Comparison of ENCODE assay signal across 15 cellular contexts in genomic region chr4:83753260-83753659, GRCh38.
A peak's percentile ranks its signal among the peaks of the same experiment; 100 is the strongest.
DNase-seq lines count a peak whose midpoint lies in the region; ATAC-seq, FAIRE-seq and TF ChIP-seq lines count a peak whose summit lies in the region.
"Had no signal": no experiment of that assay in that cellular context is flagged by ENCODE, and none has a peak within 500 bp of the region (broad histone marks: within the 10 kb centered on the region; RNA-seq: fewer than 3 reads in every experiment).

No MANE protein-coding gene starts in this region.

- no peak overlapping the region for H3K4ac ChIP-seq in H1 (replicated peaks; ENCODE audit: insufficient read length, low read depth, low read length)

- H2BK20ac ChIP-seq in H1 (ENCODE audit: low read length) = no peak overlapping the region

- H4K8ac ChIP-seq in H1 (ENCODE audit: extremely low read depth, insufficient read depth, low read length) = no peak overlapping the region

- H3K23ac ChIP-seq in H1 (ENCODE audit: insufficient read length) = no peak overlapping the region

- H3K79me2 ChIP-seq in H1 (ENCODE audit: control insufficient read depth in 1 of 2, insufficient read depth in 2 of 2, low read length in 2 of 2) = no peaks in the 10 kb centered on the region

- TF ChIP-seq RAD21 in H1 (IDR thresholded peaks at IDR 0.05 in 1 of 2, conservative IDR thresholded peaks at IDR 0.05 in 1 of 2; ENCODE audit: low read depth in 2 of 2, low read length in 2 of 2) = peak in 1 of 2 experiments; percentile 45; a peak in 3 of 4 replicates

- H3K27me3 Mint-ChIP-seq in HFFc6 (ENCODE audit: insufficient read depth) (peaks cover 8% of the 10 kb centered on the region), neural crest cell (ENCODE audit: low read depth) (no peaks in the 10 kb centered on the region)
- H3K27me3 Mint-ChIP-seq in CD4-positive, alpha-beta T cell = peaks cover 15% of the 10 kb centered on the region

- H3K23me2 ChIP-seq in H1 (ENCODE audit: low read depth, low read length) = no peaks in the 10 kb centered on the region

- no peak for DNase-seq in BE2C
- DNase-seq in HFFc6 = no peak
- DNase-seq in H1 (ENCODE audit: low read depth in 1 of 2, low spot score in 2 of 2) = no peak
- DNase-seq in neural crest cell (ENCODE audit: low read depth, low spot score) = no peak
- DNase-seq in DMS153 (lab: John Stamatoyannopoulos, UW) = no peak
- no peak for DNase-seq in CD4-positive, alpha-beta T cell
- DNase-seq in tibial artery = no peak
- no peak for DNase-seq in HCEC 1CT
- DNase-seq: NCI-H1417, NCI-H1930, NCI-H2171 treated with DMSO at 0.1 percent for 48 hours, NCI-H510A treated with DMSO at 0.1 percent for 48 hours, Peyer's patch, Right ventricle myocardium superior had no signal

- H3K27ac Mint-ChIP-seq in HFFc6 = no peak overlapping the region
- no peak overlapping the region for H3K27ac Mint-ChIP-seq in neural crest cell (ENCODE audit: unreplicated experiment)
- H3K27ac Mint-ChIP-seq in CD4-positive, alpha-beta T cell = no peak overlapping the region

- H3K4me1 Mint-ChIP-seq in HFFc6 (ENCODE audit: low read depth) (no peaks in the 10 kb centered on the region), neural crest cell (peaks cover 9% of the 10 kb centered on the region)
- H3K4me1 Mint-ChIP-seq in CD4-positive, alpha-beta T cell (ENCODE audit: low read depth) = no peaks in the 10 kb centered on the region

- H2AFZ ChIP-seq in H1 (ENCODE audit: low read length) = 0 out of 2 replicates have a peak overlapping the region, but pooled peaks have one; percentile 81

- no peaks in the 10 kb centered on the region for H3K36me3 ChIP-seq in BE2C
- H3K36me3 ChIP-seq in H1 (ENCODE audit: control insufficient read depth in 2 of 4, insufficient read depth in 4 of 4, low read length in 3 of 4) = no peaks in the 10 kb centered on the region
- no peaks in the 10 kb centered on the region for H3K36me3 ChIP-seq in tibial artery
- H3K36me3 ChIP-seq: BLaER1 treated with 17β-estradiol and CSF1 and Interleukin-3, amounts not matched to agents 10 nM and 100 nM; Peyer's patch had no signal

- no peak for TF ChIP-seq POLR2A in H1 (IDR thresholded peaks at IDR 0.05; ENCODE audit: control extremely low read depth in 1 of 2, low read depth in 2 of 2, low read length in 2 of 2)

- TF ChIP-seq EP300 in H1 (IDR thresholded peaks at IDR 0.05; ENCODE audit: borderline replicate concordance in 1 of 2, low read depth in 2 of 2, low read length in 2 of 2) = no peak

- no peak overlapping the region for H4K5ac ChIP-seq in H1 (ENCODE audit: insufficient read length, low read depth, low read length)

- H3K56ac ChIP-seq in H1 (replicated peaks; ENCODE audit: insufficient read length, low read depth, low read length) = no peak overlapping the region

- intact Hi-C loops in CD4-positive, alpha-beta T cell (cut with DNase I, micrococcal nuclease) = no loop called here
- intact Hi-C loops in tibial artery (cut with DNase I; ENCODE audit: low total_unique reads) = no loop called here

- CTCF ChIA-PET in H1 (lab: Charles Lee; ENCODE audit: partially characterized antibody) = interaction anchor here (0.6 to 1.8 kb wide), 13 partner anchors 10 to 515 kb away, joined by 3 to 6 read pairs (median 4); no protein-coding TSS in a partner anchor
- CTCF ChIA-PET in CD4-positive, alpha-beta T cell (lab: Charles Lee) = no interaction called here

- H2AK5ac ChIP-seq in H1 (ENCODE audit: low read depth, low read length) = no peak overlapping the region

- peak; percentile 20; the same call in 1 of the 2 replicates for TF ChIP-seq CTCF in BE2C (IDR thresholded peaks at IDR 0.05; ENCODE audit: low read depth, low read length)
- peak; percentile 58 for TF ChIP-seq CTCF in HFFc6 (IDR thresholded peaks at IDR 0.05)
- TF ChIP-seq CTCF in H1 (IDR thresholded peaks at IDR 0.05; ENCODE audit: control extremely low read depth in 1 of 3, insufficient read depth in 1 of 3, low read depth in 1 of 3, low read length in 3 of 3) = peak in 2 of 3 experiments; percentile 46 to 64; a peak in 3 of 4 replicates
- TF ChIP-seq CTCF in neural crest cell (conservative IDR thresholded peaks at IDR 0.05) = peak; percentile 34
- no peak for TF ChIP-seq CTCF in CD4-positive, alpha-beta T cell (IDR thresholded peaks at IDR 0.05)
- no peak for TF ChIP-seq CTCF in tibial artery (IDR thresholded peaks at IDR 0.05)

- no peak overlapping the region for H3K9ac ChIP-seq in H1 (replicated peaks in 1 of 4; ENCODE audit: extremely low read depth in 1 of 4, low read depth in 3 of 4, low read length in 3 of 4)
- H3K9ac ChIP-seq: BLaER1 treated with 17β-estradiol and CSF1 and Interleukin-3, amounts not matched to agents 10 nM and 100 nM had no signal

- H3K4me3 Mint-ChIP-seq in HFFc6 (no peak overlapping the region), neural crest cell (no peak overlapping the region)
- no peak overlapping the region for H3K4me3 Mint-ChIP-seq in CD4-positive, alpha-beta T cell

- H4K91ac ChIP-seq in H1 (replicated peaks; ENCODE audit: insufficient read length, low read length) = no peak overlapping the region

- no peak overlapping the region for H3K27ac ChIP-seq in H1 (ENCODE audit: low read depth, low read length)
- H3K27ac ChIP-seq in CD4-positive, alpha-beta T cell (ENCODE audit: low read depth, low read length) = no peak overlapping the region
- H3K27ac ChIP-seq in tibial artery = no peak overlapping the region
- H3K27ac ChIP-seq: BLaER1 treated with 17β-estradiol and CSF1 and Interleukin-3, amounts not matched to agents 10 nM and 100 nM; Peyer's patch had no signal

- POLR2A ChIA-PET in H1 (lab: Charles Lee; ENCODE audit: partially characterized antibody) = no interaction called here
- POLR2A ChIA-PET in CD4-positive, alpha-beta T cell (lab: Charles Lee) = no interaction called here

- H3K4me2 ChIP-seq in H1 (ENCODE audit: insufficient read depth in 1 of 2, low read depth in 2 of 2, low read length in 2 of 2) = no peak overlapping the region
- H3K4me2 ChIP-seq: BLaER1 treated with 17β-estradiol and CSF1 and Interleukin-3, amounts not matched to agents 10 nM and 100 nM had no signal

- H3K9me3 Mint-ChIP-seq in HFFc6 (no peaks in the 10 kb centered on the region), neural crest cell (no peaks in the 10 kb centered on the region)
- no peaks in the 10 kb centered on the region for H3K9me3 Mint-ChIP-seq in CD4-positive, alpha-beta T cell

- H3K36me3 Mint-ChIP-seq in HFFc6 (ENCODE audit: low read depth) (no peaks in the 10 kb centered on the region), neural crest cell (ENCODE audit: low read depth) (no peaks in the 10 kb centered on the region)
- no peaks in the 10 kb centered on the region for H3K36me3 Mint-ChIP-seq in CD4-positive, alpha-beta T cell (ENCODE audit: low read depth)

- H2BK120ac ChIP-seq in H1 (replicated peaks; ENCODE audit: low read depth, low read length) = no peak overlapping the region

- no peak overlapping the region for H3K14ac ChIP-seq in H1 (ENCODE audit: insufficient read length)

- no peaks in the 10 kb centered on the region for H3K79me1 ChIP-seq in H1 (ENCODE audit: low read depth, low read length)

- no peak overlapping the region for H2BK5ac ChIP-seq in H1 (ENCODE audit: low read depth, low read length)

- FAIRE-seq in H1 (lab: Jason Lieb, UNC) = peak; percentile 73

- no peak overlapping the region for H2BK12ac ChIP-seq in H1 (ENCODE audit: low read depth, low read length)

- no peak overlapping the region for H2BK15ac ChIP-seq in H1 (ENCODE audit: low read length)

- H4K20me1 ChIP-seq in H1 (replicated peaks in 1 of 2; ENCODE audit: control insufficient read depth in 1 of 2, insufficient read depth in 2 of 2, low read length in 2 of 2) = peaks cover 0 to 2% of the 10 kb centered on the region in 2 experiments
- H4K20me1 ChIP-seq: BLaER1 treated with 17β-estradiol and CSF1 and Interleukin-3, amounts not matched to agents 10 nM and 100 nM had no signal

- H3K27me3 ChIP-seq in BE2C = no peaks in the 10 kb centered on the region
- peaks cover 0 to 2% (median 0%) of the 10 kb centered on the region in 4 experiments; a peak in 1 of 7 replicates for H3K27me3 ChIP-seq in H1 (replicated peaks in 1 of 4; ENCODE audit: control insufficient read depth in 3 of 4, extremely low read depth in 1 of 4, insufficient read depth in 3 of 4, low read length in 3 of 4)
- no peaks in the 10 kb centered on the region for H3K27me3 ChIP-seq in CD4-positive, alpha-beta T cell (ENCODE audit: control insufficient read depth, insufficient read depth, low read length)
- no peaks in the 10 kb centered on the region for H3K27me3 ChIP-seq in tibial artery
- H3K27me3 ChIP-seq: BLaER1 treated with 17β-estradiol and CSF1 and Interleukin-3, amounts not matched to agents 10 nM and 100 nM; Peyer's patch had no signal

- H3K9me3 ChIP-seq in BE2C = no peaks in the 10 kb centered on the region
- H3K9me3 ChIP-seq in H1 (ENCODE audit: insufficient read depth in 2 of 2, low read depth in 1 of 2, low read length in 1 of 2) = no peaks in the 10 kb centered on the region
- no peaks in the 10 kb centered on the region for H3K9me3 ChIP-seq in CD4-positive, alpha-beta T cell (ENCODE audit: control insufficient read depth, low read length)
- no peaks in the 10 kb centered on the region for H3K9me3 ChIP-seq in tibial artery
- H3K9me3 ChIP-seq: BLaER1 treated with 17β-estradiol and CSF1 and Interleukin-3, amounts not matched to agents 10 nM and 100 nM; Peyer's patch had no signal

- H3K4me3 ChIP-seq in BE2C (ENCODE audit: low read depth, low read length) (no peak overlapping the region), H1 (ENCODE audit: extremely low read depth in 1 of 4, insufficient read depth in 2 of 4, low read depth in 3 of 4, low read length in 4 of 4) (no peak overlapping the region), tibial artery (no peak overlapping the region)
- H3K4me3 ChIP-seq: BLaER1 treated with 17β-estradiol and CSF1 and Interleukin-3, amounts not matched to agents 10 nM and 100 nM; Peyer's patch had no signal

- WGBS in H1 (ENCODE audit: extremely low coverage in 1 of 2, insufficient coverage in 1 of 2, insufficient read length in 1 of 2, insufficient replicate concordance in 2 of 2, low coverage in 1 of 2, low lambda C conversion rate in 2 of 2, missing lambda C conversion rate in 1 of 2), 2 experiments = 89% methylated on average over 2 of the region's 2 CpGs; no CpG with 5 or more reads in 1 of the 2 experiments

- H3K18ac ChIP-seq in H1 (ENCODE audit: extremely low read depth, low read length) = no peak overlapping the region

- no peak for ATAC-seq in CD4-positive, alpha-beta T cell (ENCODE audit: poor library complexity)

- H3K4me1 ChIP-seq in BE2C (peaks cover 16% of the 10 kb centered on the region), H1 (replicated peaks in 1 of 4; ENCODE audit: control insufficient read depth in 3 of 4, insufficient read depth in 4 of 4, low read length in 3 of 4) (peaks cover 0 to 2% (median 0%) of the 10 kb centered on the region in 4 experiments; a peak in 1 of 7 replicates), tibial artery (no peaks in the 10 kb centered on the region)
- H3K4me1 ChIP-seq: Peyer's patch had no signal

TF ChIP-seq in H1, 55 proteins besides CTCF, POLR2A, EP300 and RAD21 (continues in another document):
- TF ChIP-seq RXRA (IDR thresholded peaks at IDR 0.05; ENCODE audit: insufficient read depth, low read depth, low read length) = no peak
- no peak for TF ChIP-seq SP4 (IDR thresholded peaks at IDR 0.05; ENCODE audit: low read length)
- no peak for TF ChIP-seq EGR1 (IDR thresholded peaks at IDR 0.05; ENCODE audit: borderline replicate concordance, low read depth, low read length)
- peak; percentile 98 for TF ChIP-seq TEAD4 (IDR thresholded peaks at IDR 0.05; ENCODE audit: low read depth, low read length)
- no peak for TF ChIP-seq TCF12 (IDR thresholded peaks at IDR 0.05; ENCODE audit: low read depth, low read length)

Comparison
In these comparisons a context has a peak if more than half of its experiments do, and no peak if none do; other contexts are left out.
1. CTCF ChIP-seq: peak in BE2C (single experiment), HFFc6 (single experiment), H1 (2 of 3) and neural crest cell (single experiment); none in CD4-positive, alpha-beta T cell (single experiment) and tibial artery (0 of 2).